Comparison of ENCODE assay signal across 8 cellular contexts in genomic region chr10:73744690-73744994, GRCh38. TPM values are rescaled to one million over a fixed set of nuclear protein-coding genes. Genes with fewer than 3 reads are reported as not detected.
DNase-seq lines count a peak whose midpoint lies in the region; ATAC-seq and TF ChIP-seq lines count a peak whose summit lies in the region.

No MANE protein-coding gene starts in this region.

- peak; percentile 30 for DNase-seq in NCI-H1092 treated with DMSO at 0.1 percent for 48 hours (lab: John Stamatoyannopoulos, UW)
- DNase-seq in NCI-H1092 (lab: John Stamatoyannopoulos, UW) = no peak
- peak; percentile 0 for DNase-seq in NCI-H128 (lab: John Stamatoyannopoulos, UW; ENCODE audit: unreplicated experiment)
- DNase-seq in activated CD8-positive, alpha-beta memory T cell treated with anti-CD3 and anti-CD28 coated beads, Interleukin-2, amount 50 U/mL, for 24 hours (ENCODE audit: extremely low read depth) = peak; percentile 35
- no peak for DNase-seq in esophagus squamous epithelium (lab: John Stamatoyannopoulos, UW)
- peak; percentile 85 for DNase-seq in neural progenitor cell (ENCODE audit: low spot score)
- DNase-seq in uterus = no peak

- H3F3A ChIP-seq in neural progenitor cell (ENCODE audit: low read depth) = peaks cover 30% of the 10 kb centered on the region

- H3K9me3 Mint-ChIP-seq in neural progenitor cell = no peaks in the 10 kb centered on the region

- H3K4me3 ChIP-seq in esophagus squamous epithelium (peak overlapping the region; percentile 64 to 93 (median 79)), neural progenitor cell (peak overlapping the region; percentile 70), uterus (peak overlapping the region; percentile 84 to 88)

- intact Hi-C loops in esophagus squamous epithelium (cut with DNase I) = no loop called here
- intact Hi-C loops in uterus (cut with DNase I; ENCODE audit: low total_unique reads) = no loop called here

- TF ChIP-seq CTCF in esophagus squamous epithelium (IDR thresholded peaks at IDR 0.05) = no peak
- TF ChIP-seq CTCF in neural progenitor cell (IDR thresholded peaks at IDR 0.05) = no peak
- no peak for TF ChIP-seq CTCF in uterus (IDR thresholded peaks at IDR 0.05)

- H3K4me2 ChIP-seq in neural progenitor cell = peak overlapping the region; percentile 90

- peaks cover 0 to 55% (median 21%) of the 10 kb centered on the region in 3 donors for H3K36me3 ChIP-seq in esophagus squamous epithelium
- no peaks in the 10 kb centered on the region for H3K36me3 ChIP-seq in neural progenitor cell
- H3K36me3 ChIP-seq in uterus = no peaks in the 10 kb centered on the region

- H3K27ac Mint-ChIP-seq in neural progenitor cell = peak overlapping the region; percentile 99

- WGBS in esophagus squamous epithelium, 2 donors = 0 to 10% methylated on average over 2 to 8 of the region's 9 CpGs

- no peaks in the 10 kb centered on the region for H4K20me1 ChIP-seq in neural progenitor cell (ENCODE audit: low read depth)

- peak; percentile 18 for ATAC-seq in HG02571 (IDR thresholded peaks at IDR 0.05; ENCODE audit: unreplicated experiment)

- peaks cover 46% of the 10 kb centered on the region for H3K79me2 ChIP-seq in neural progenitor cell (ENCODE audit: low read depth)

- peaks cover 5% of the 10 kb centered on the region for H3K36me3 Mint-ChIP-seq in neural progenitor cell

- peak overlapping the region; percentile 99 for H3K4me3 Mint-ChIP-seq in neural progenitor cell

- H3K4me1 ChIP-seq in esophagus squamous epithelium (peaks cover 10 to 72% (median 44%) of the 10 kb centered on the region in 3 donors), neural progenitor cell (peaks cover 6% of the 10 kb centered on the region), uterus (peaks cover 3 to 8% of the 10 kb centered on the region in 2 donors)

- peak overlapping the region; percentile 96 for H2AFZ ChIP-seq in neural progenitor cell (replicated peaks)

- H3K9me3 ChIP-seq in esophagus squamous epithelium (no peaks in the 10 kb centered on the region), neural progenitor cell (ENCODE audit: low read depth) (no peaks in the 10 kb centered on the region), uterus (no peaks in the 10 kb centered on the region)

- peaks cover 21% of the 10 kb centered on the region for H3K4me1 Mint-ChIP-seq in neural progenitor cell

- H3K9ac ChIP-seq in neural progenitor cell = peak overlapping the region; percentile 80

- TF ChIP-seq POLR2A in esophagus squamous epithelium (IDR thresholded peaks at IDR 0.05) (no peak), uterus (IDR thresholded peaks at IDR 0.05) (no peak)

- no peaks in the 10 kb centered on the region for H3K27me3 ChIP-seq in esophagus squamous epithelium
- H3K27me3 ChIP-seq in neural progenitor cell = no peaks in the 10 kb centered on the region
- H3K27me3 ChIP-seq in uterus = no peaks in the 10 kb centered on the region

- no peaks in the 10 kb centered on the region for H3K27me3 Mint-ChIP-seq in neural progenitor cell (ENCODE audit: insufficient read depth, low read depth)

- H3K27ac ChIP-seq in esophagus squamous epithelium (peak overlapping the region; percentile 88 to 95 (median 92)), neural progenitor cell (peak overlapping the region; percentile 89), uterus (peak overlapping the region; percentile 91 to 93)

RNA-seq across cellular contexts. Expression of gene SEC24C, which starts 0.5 kb away (rescaled TPM):
- total RNA-seq in esophagus squamous epithelium (10 to 100 TPM; 59.1 to 78.8 (median 64.6) TPM), neural progenitor cell (ENCODE audit: low replicate concordance) (36.0 and 50.4 TPM in 2 replicates), uterus (10 to 100 TPM; 25.3 to 75.9 (median 40.1) TPM)

RNA-seq across cellular contexts. Expression of gene CHCHD1, which starts 37.2 kb away (rescaled TPM):
- 10 to 100 TPM; 21.4 to 41.1 (median 32.8) TPM for total RNA-seq in esophagus squamous epithelium
- total RNA-seq in neural progenitor cell (ENCODE audit: low replicate concordance) = 51.3 and 66.7 TPM in 2 replicates
- 10 to 100 TPM in 2 of 4 donors, 1 to 10 TPM in 2; 7.1 to 15.3 (median 11.0) TPM for total RNA-seq in uterus

RNA-seq across cellular contexts. Expression of gene ZSWIM8, which starts 40.8 kb away (rescaled TPM):
- total RNA-seq in esophagus squamous epithelium (100 to 1,000 TPM in 1 of 4 donors, 10 to 100 TPM in 3; 33.3 to 116 (median 83.9) TPM), neural progenitor cell (ENCODE audit: low replicate concordance) (30.5 and 38.1 TPM in 2 replicates), uterus (100 to 1,000 TPM in 2 of 4 donors, 10 to 100 TPM in 2; 61.4 to 112 (median 91.1) TPM)

RNA-seq across cellular contexts. Expression of gene AGAP5, which starts 46.7 kb away (rescaled TPM):
- 1 to 10 TPM; 1.7 to 7.9 (median 5.9) TPM for total RNA-seq in esophagus squamous epithelium
- total RNA-seq in neural progenitor cell (ENCODE audit: low replicate concordance) = 8.3 and 9.4 TPM in 2 replicates
- total RNA-seq in uterus = 10 to 100 TPM in 1 of 4 donors, 1 to 10 TPM in 2, under 1 TPM in 1; 0.77 to 11.2 (median 3.7) TPM

Comparison
In these comparisons a context has a peak if more than half of its experiments do, and no peak if none do; other contexts are left out.
1. DNase-seq: peak in NCI-H1092 treated with DMSO at 0.1 percent for 48 hours (single experiment), NCI-H128 (single experiment), activated CD8-positive, alpha-beta memory T cell treated with anti-CD3 and anti-CD28 coated beads, Interleukin-2, amount 50 U/mL, for 24 hours (single experiment) and neural progenitor cell (single experiment); none in NCI-H1092 (single experiment), esophagus squamous epithelium (single experiment) and uterus (0 of 2).
2. Peak in every context shown above with its lines, with median percentiles within 50 percentile points of each other: H3K27ac ChIP-seq and H3K4me3 ChIP-seq.